9 cellular contexts compared by ENCODE assay signal in genomic region chr16:86931410-86931941, GRCh38.
DNase-seq lines count a peak whose midpoint lies in the region; ATAC-seq and TF ChIP-seq lines count a peak whose summit lies in the region.
"Had no signal": no experiment of that assay in that cellular context is flagged by ENCODE, and none has a peak within 500 bp of the region (broad histone marks: within the 10 kb centered on the region; RNA-seq: fewer than 3 reads in every experiment).

No MANE protein-coding gene starts in this region.

- H3K27me3 Mint-ChIP-seq in natural killer cell (ENCODE audit: low read depth in 2 of 2), result peaks cover 34 to 38% of the 10 kb centered on the region in 2 donors

- H3K36me3 ChIP-seq in right atrium auricular region (no peaks in the 10 kb centered on the region), spleen (no peaks in the 10 kb centered on the region)

- H3K4me3 Mint-ChIP-seq in natural killer cell, result no peak overlapping the region
- H3K4me3 Mint-ChIP-seq: effector memory CD8-positive, alpha-beta T cell had no signal

- TF ChIP-seq POLR2A in spleen (IDR thresholded peaks at IDR 0.05), result no peak

- 39 to 64% (median 55%) methylated on average over 22 to 26 of the region's 26 CpGs for WGBS in spleen, 5 donors

- H3K9me3 ChIP-seq in right atrium auricular region, result no peaks in the 10 kb centered on the region
- H3K9me3 ChIP-seq in spleen, result peaks cover 0 to 5% (median 0%) of the 10 kb centered on the region in 8 donors

- H3K36me3 Mint-ChIP-seq in natural killer cell, result no peaks in the 10 kb centered on the region

- intact Hi-C loops in spleen (cut with DNase I; ENCODE audit: low total_unique reads), result no loop called here
- intact Hi-C loops in natural killer cell (cut with micrococcal nuclease), result no loop called here

- H3K4me1 Mint-ChIP-seq in natural killer cell, result peaks cover 6 to 21% of the 10 kb centered on the region in 2 donors

- no peaks in the 10 kb centered on the region for H3K9me3 Mint-ChIP-seq in natural killer cell
- H3K9me3 Mint-ChIP-seq: effector memory CD8-positive, alpha-beta T cell had no signal

- ATAC-seq in natural killer cell, result no peak
- ATAC-seq: effector memory CD8-positive, alpha-beta T cell had no signal

- no peak overlapping the region for H3K27ac Mint-ChIP-seq in natural killer cell
- H3K27ac Mint-ChIP-seq: effector memory CD8-positive, alpha-beta T cell had no signal

- H3K27ac ChIP-seq in right atrium auricular region, result peak overlapping the region; percentile 4 to 40
- peak overlapping the region in 7 of 8 donors; percentile 41 to 74 (median 59) for H3K27ac ChIP-seq in spleen

- H3K4me1 ChIP-seq in right atrium auricular region (peaks cover 0 to 33% of the 10 kb centered on the region in 2 donors), spleen (peaks cover 0 to 53% (median 12%) of the 10 kb centered on the region in 6 donors)

- peaks cover 0 to 7% of the 10 kb centered on the region in 2 donors for H3K27me3 ChIP-seq in right atrium auricular region
- peaks cover 0 to 95% (median 19%) of the 10 kb centered on the region in 7 donors for H3K27me3 ChIP-seq in spleen (replicated peaks in 1 of 7)

- DNase-seq in HCEC 1CT (peak; percentile 46), astrocyte of the hippocampus (ENCODE audit: low read depth, low spot score) (peak; percentile 88), right atrium auricular region (ENCODE audit: low spot score) (peak; percentile 80), spleen (peak; percentile 79), GM19238 (ENCODE audit: insufficient read length, low spot score) (no peak), SKM-1 treated with dmso at 0.1 percent for 144 hours (lab: John Stamatoyannopoulos, UW; ENCODE audit: unreplicated experiment) (no peak), natural killer cell (no peak)
- no peak for DNase-seq in central memory CD4-positive, alpha-beta T cell
- DNase-seq: effector memory CD8-positive, alpha-beta T cell had no signal

- TF ChIP-seq CTCF in right atrium auricular region (IDR thresholded peaks at IDR 0.05) (no peak), spleen (IDR thresholded peaks at IDR 0.05 in 8 of 11, conservative IDR thresholded peaks at IDR 0.05 in 3 of 11) (no peak), natural killer cell (IDR thresholded peaks at IDR 0.05) (no peak)

- peak overlapping the region in 1 of 2 donors; percentile 22 for H3K4me3 ChIP-seq in right atrium auricular region
- H3K4me3 ChIP-seq in spleen, result no peak overlapping the region

Comparison
In these comparisons a context has a peak if more than half of its experiments do, and no peak if none do; other contexts are left out.
1. DNase-seq: peak in HCEC 1CT (single experiment), astrocyte of the hippocampus (single experiment), right atrium auricular region (single experiment) and spleen (single experiment); none in GM19238 (single experiment), SKM-1 treated with dmso at 0.1 percent for 144 hours (single experiment), central memory CD4-positive, alpha-beta T cell (single experiment) and natural killer cell (single experiment).